Comparison of ENCODE assay signal across 23 cellular contexts in genomic region chr1:6130596-6130995, GRCh38. TPM values are rescaled to one million over a fixed set of nuclear protein-coding genes. Genes with fewer than 3 reads are reported as not detected.
"Had no signal": no experiment of that assay in that cellular context is flagged by ENCODE, and none has a peak within 500 bp of the region (broad histone marks: within the 10 kb centered on the region; RNA-seq: fewer than 3 reads in every experiment).

No MANE protein-coding gene starts in this region.

- H2AFZ ChIP-seq: hepatocyte had no signal

- DNase-seq: cerebellar nuclear complex; colonic mucosa; dermis blood vessel endothelial cell; esophagus squamous epithelium; foreskin fibroblast; head of caudate nucleus; mesenchymal stem cell; midbrain; naive B cell; ovary; stimulated activated CD4-positive, alpha-beta T cell treated with anti-CD3 and anti-CD28 coated beads, Interleukin-12 subunit alpha, Interleukin-12 subunit beta, amount 100 ng/mL, for 4 hours; stimulated activated CD4-positive, alpha-beta T cell treated with anti-CD3 and anti-CD28 coated beads, Interleukin-2, amount 100 ng/mL, for 48 hours; stimulated activated naive CD8-positive, alpha-beta T cell treated with anti-CD3 and anti-CD28 coated beads, Interleukin-15, Interleukin-2, amounts not matched to agents 100 U/mL and 50 U/mL, for 24 hours; thyroid gland; uterus had no signal

- H3K9me3 ChIP-seq: colonic mucosa, ovary, prostate gland, thyroid gland, uterus had no signal

- H3K4me3 ChIP-seq: colonic mucosa, esophagus squamous epithelium, hepatocyte, lung, ovary, prostate gland, skin epidermis, suprapubic skin, thyroid gland, uterus had no signal

- H3K4me1 ChIP-seq: colonic mucosa, prostate gland, thyroid gland, uterus had no signal

- H3K4me3 Mint-ChIP-seq: type B pancreatic cell had no signal

- H3K36me3 Mint-ChIP-seq: type B pancreatic cell had no signal

- H3K27ac ChIP-seq: colonic mucosa, esophagus squamous epithelium, hepatocyte, ovary, prostate gland, skin epidermis, suprapubic skin, thyroid gland, uterus had no signal

- H3K27ac Mint-ChIP-seq: type B pancreatic cell had no signal

- H3K27me3 ChIP-seq: colonic mucosa, hepatocyte, ovary, thyroid gland, uterus had no signal

- H3K36me3 ChIP-seq: colonic mucosa, esophagus squamous epithelium, ovary, prostate gland, suprapubic skin, thyroid gland, uterus had no signal

- H3K4me2 ChIP-seq: hepatocyte had no signal

- ATAC-seq: left lobe of liver; sciatic nerve; stimulated activated naive CD8-positive, alpha-beta T cell treated with anti-CD3 and anti-CD28 coated beads, Interleukin-15, Interleukin-2, amounts not matched to agents 100 U/mL and 50 U/mL, for 24 hours had no signal

RNA-seq across cellular contexts. Expression of gene CHD5, which starts 49.5 kb away (rescaled TPM):
- polyA plus RNA-seq: hepatocyte had no signal
